In genomic region chr5:84344788-84345187, GRCh38 we compare ENCODE assay signal across 25 cellular contexts. TPM values are rescaled to one million over a fixed set of nuclear protein-coding genes. Genes with fewer than 3 reads are reported as not detected.
"Had no signal": no experiment of that assay in that cellular context is flagged by ENCODE, and none has a peak within 500 bp of the region (broad histone marks: within the 10 kb centered on the region; RNA-seq: fewer than 3 reads in every experiment).

No MANE protein-coding gene starts in this region.

- H3K4me2 ChIP-seq: hepatocyte had no signal

- ATAC-seq: foreskin keratinocyte; gastroesophageal sphincter; heart left ventricle; left cardiac atrium; left lung; naive thymus-derived CD4-positive, alpha-beta T cell; stimulated activated naive B cell treated with anti-CD40 and anti-IgM and Interleukin-4, amounts not matched to agents 10 μg/mL and 1 μg/mL and 100 μg/mL, for 72 hours had no signal

- H3K27me3 ChIP-seq: colonic mucosa, esophagus muscularis mucosa, gastroesophageal sphincter, heart left ventricle, hepatocyte, left lung, right atrium auricular region, sigmoid colon, tibial nerve, upper lobe of left lung had no signal

- H3K79me2 ChIP-seq: hepatocyte had no signal

- H3K4me1 ChIP-seq: colonic mucosa, esophagus muscularis mucosa, foreskin keratinocyte, heart left ventricle, left lung, prostate gland, right atrium auricular region, sigmoid colon, tibial nerve, upper lobe of left lung had no signal

- H3K4me3 ChIP-seq: colonic mucosa, esophagus muscularis mucosa, gastroesophageal sphincter, heart left ventricle, hepatocyte, left lung, prostate gland, right atrium auricular region, sigmoid colon, thoracic aorta, tibial nerve, upper lobe of left lung had no signal

- H2AFZ ChIP-seq: hepatocyte had no signal

- H3K36me3 ChIP-seq: colonic mucosa, esophagus muscularis mucosa, gastroesophageal sphincter, heart left ventricle, left lung, prostate gland, right atrium auricular region, sigmoid colon, thoracic aorta, tibial nerve, upper lobe of left lung had no signal

- H3K27ac ChIP-seq: colonic mucosa, esophagus muscularis mucosa, foreskin keratinocyte, gastroesophageal sphincter, heart left ventricle, hepatocyte, left lung, prostate gland, right atrium auricular region, sigmoid colon, thoracic aorta, tibial nerve, upper lobe of left lung had no signal

- FAIRE-seq: endothelial cell of umbilical vein, urothelium cell line had no signal

- DNase-seq: colonic mucosa; effector CD8-positive, alpha-beta T cell; foreskin keratinocyte; heart left ventricle; left cardiac atrium; left lung; mesendoderm; midbrain; naive thymus-derived CD4-positive, alpha-beta T cell; nephron progenitor cell; nucleus accumbens; sigmoid colon; stimulated activated CD4-positive, alpha-beta T cell treated with anti-CD3 and anti-CD28 coated beads, Interleukin-2, amount 100 ng/mL, for 24 hours; stimulated activated CD4-positive, alpha-beta T cell treated with anti-CD3 and anti-CD28 coated beads, Interleukin-4, amount 100 ng/mL, for 4 hours; stimulated activated naive B cell treated with anti-CD40 and anti-IgM and Interleukin-4, amounts not matched to agents 10 μg/mL and 1 μg/mL and 100 μg/mL, for 72 hours; upper lobe of left lung had no signal

- H3K9me3 ChIP-seq: colonic mucosa, esophagus muscularis mucosa, gastroesophageal sphincter, heart left ventricle, left lung, prostate gland, right atrium auricular region, sigmoid colon, thoracic aorta, tibial nerve, upper lobe of left lung had no signal

RNA-seq across cellular contexts. Expression of gene EDIL3, which starts 39.9 kb away (rescaled TPM):
- total RNA-seq: naive thymus-derived CD4-positive, alpha-beta T cell had no signal
- polyA plus RNA-seq: naive thymus-derived CD4-positive, alpha-beta T cell had no signal
